In the genomic region with DNA sequence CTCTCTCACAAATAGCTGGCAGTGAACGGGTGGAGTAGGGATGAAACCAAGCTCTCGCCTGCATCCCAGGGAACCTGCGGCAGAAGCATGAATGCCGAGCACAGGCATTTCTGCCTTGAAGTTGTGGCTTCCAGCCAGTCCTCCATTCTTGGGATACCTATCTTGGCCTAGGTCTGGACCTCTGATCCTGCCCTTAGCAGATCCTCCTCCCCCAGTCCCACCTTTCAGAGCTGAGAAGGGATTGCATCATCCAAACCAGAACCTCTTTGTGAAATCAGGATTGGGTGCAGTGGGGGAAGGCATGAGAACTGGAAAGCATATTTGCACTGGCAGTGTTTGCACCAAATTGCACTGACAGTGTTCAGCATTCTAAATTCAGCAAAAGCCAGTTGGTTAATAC, we compare ENCODE assay signal across 1 cellular context.
TF ChIP-seq lines count a peak whose summit lies in the region.

No MANE protein-coding gene starts in this region.

TF ChIP-seq in HepG2, 621 proteins besides CTCF, POLR2A, EP300 and RAD21 (continued from another document and continues in another):
- TF ChIP-seq, protein P1, sequence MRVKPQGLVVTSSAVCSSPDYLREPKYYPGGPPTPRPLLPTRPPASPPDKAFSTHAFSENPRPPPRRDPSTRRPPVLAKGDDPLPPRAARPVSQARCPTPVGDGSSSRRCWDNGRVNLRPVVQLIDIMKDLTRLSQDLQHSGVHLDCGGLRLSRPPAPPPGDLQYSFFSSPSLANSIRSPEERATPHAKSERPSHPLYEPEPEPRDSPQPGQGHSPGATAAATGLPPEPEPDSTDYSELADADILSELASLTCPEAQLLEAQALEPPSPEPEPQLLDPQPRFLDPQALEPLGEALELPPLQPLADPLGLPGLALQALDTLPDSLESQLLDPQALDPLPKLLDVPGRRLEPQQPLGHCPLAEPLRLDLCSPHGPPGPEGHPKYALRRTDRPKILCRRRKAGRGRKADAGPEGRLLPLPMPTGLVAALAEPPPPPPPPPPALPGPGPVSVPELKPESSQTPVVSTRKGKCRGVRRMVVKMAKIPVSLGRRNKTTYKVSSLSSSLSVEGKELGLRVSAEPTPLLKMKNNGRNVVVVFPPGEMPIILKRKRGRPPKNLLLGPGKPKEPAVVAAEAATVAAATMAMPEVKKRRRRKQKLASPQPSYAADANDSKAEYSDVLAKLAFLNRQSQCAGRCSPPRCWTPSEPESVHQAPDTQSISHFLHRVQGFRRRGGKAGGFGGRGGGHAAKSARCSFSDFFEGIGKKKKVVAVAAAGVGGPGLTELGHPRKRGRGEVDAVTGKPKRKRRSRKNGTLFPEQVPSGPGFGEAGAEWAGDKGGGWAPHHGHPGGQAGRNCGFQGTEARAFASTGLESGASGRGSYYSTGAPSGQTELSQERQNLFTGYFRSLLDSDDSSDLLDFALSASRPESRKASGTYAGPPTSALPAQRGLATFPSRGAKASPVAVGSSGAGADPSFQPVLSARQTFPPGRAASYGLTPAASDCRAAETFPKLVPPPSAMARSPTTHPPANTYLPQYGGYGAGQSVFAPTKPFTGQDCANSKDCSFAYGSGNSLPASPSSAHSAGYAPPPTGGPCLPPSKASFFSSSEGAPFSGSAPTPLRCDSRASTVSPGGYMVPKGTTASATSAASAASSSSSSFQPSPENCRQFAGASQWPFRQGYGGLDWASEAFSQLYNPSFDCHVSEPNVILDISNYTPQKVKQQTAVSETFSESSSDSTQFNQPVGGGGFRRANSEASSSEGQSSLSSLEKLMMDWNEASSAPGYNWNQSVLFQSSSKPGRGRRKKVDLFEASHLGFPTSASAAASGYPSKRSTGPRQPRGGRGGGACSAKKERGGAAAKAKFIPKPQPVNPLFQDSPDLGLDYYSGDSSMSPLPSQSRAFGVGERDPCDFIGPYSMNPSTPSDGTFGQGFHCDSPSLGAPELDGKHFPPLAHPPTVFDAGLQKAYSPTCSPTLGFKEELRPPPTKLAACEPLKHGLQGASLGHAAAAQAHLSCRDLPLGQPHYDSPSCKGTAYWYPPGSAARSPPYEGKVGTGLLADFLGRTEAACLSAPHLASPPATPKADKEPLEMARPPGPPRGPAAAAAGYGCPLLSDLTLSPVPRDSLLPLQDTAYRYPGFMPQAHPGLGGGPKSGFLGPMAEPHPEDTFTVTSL (CRISPR knock-in tag; IDR thresholded peaks at IDR 0.05; ENCODE audit: borderline replicate concordance): no peak
- TF ChIP-seq FOXJ3 (CRISPR knock-in tag; IDR thresholded peaks at IDR 0.05; ENCODE audit: borderline replicate concordance) (no peak), CC2D1A (CRISPR knock-in tag; IDR thresholded peaks at IDR 0.05) (no peak), RAD51 (IDR thresholded peaks at IDR 0.05; ENCODE audit: borderline replicate concordance) (no peak), KLF13 (CRISPR knock-in tag; IDR thresholded peaks at IDR 0.05) (no peak), ZNF564 (CRISPR knock-in tag; IDR thresholded peaks at IDR 0.05) (no peak), ZNF3 (CRISPR knock-in tag; IDR thresholded peaks at IDR 0.05) (no peak), ZNF350 (CRISPR knock-in tag; IDR thresholded peaks at IDR 0.05; ENCODE audit: borderline replicate concordance, low read depth) (peak; percentile 64), RELA (CRISPR knock-in tag; IDR thresholded peaks at IDR 0.05) (no peak), NONO (IDR thresholded peaks at IDR 0.05) (no peak), NONO (CRISPR knock-in tag; conservative IDR thresholded peaks at IDR 0.05) (no peak), PITX1 (CRISPR knock-in tag; IDR thresholded peaks at IDR 0.05) (peak; percentile 31; the same call in 1 of the 2 replicates), ARNT (IDR thresholded peaks at IDR 0.05) (no peak), ELF1 (CRISPR knock-in tag; IDR thresholded peaks at IDR 0.05) (no peak), EEA1 (CRISPR knock-in tag; IDR thresholded peaks at IDR 0.05; ENCODE audit: borderline replicate concordance) (no peak), NFE2L2 (IDR thresholded peaks at IDR 0.05; ENCODE audit: low read length) (no peak), KMT2A (CRISPR knock-in tag; IDR thresholded peaks at IDR 0.05) (0 out of 2 replicates have a peak, but pooled peaks have one; percentile 51), ZFP62 (CRISPR knock-in tag; IDR thresholded peaks at IDR 0.05) (no peak), TBL1XR1 (IDR thresholded peaks at IDR 0.05; ENCODE audit: borderline replicate concordance, low read length, partially characterized antibody) (no peak), DNMT3B (CRISPR knock-in tag; conservative IDR thresholded peaks at IDR 0.05) (no peak), BCL6 (CRISPR knock-in tag; IDR thresholded peaks at IDR 0.05) (peak; percentile 94), ATM (IDR thresholded peaks at IDR 0.05; ENCODE audit: borderline replicate concordance) (no peak)
- TF ChIP-seq, protein P2, sequence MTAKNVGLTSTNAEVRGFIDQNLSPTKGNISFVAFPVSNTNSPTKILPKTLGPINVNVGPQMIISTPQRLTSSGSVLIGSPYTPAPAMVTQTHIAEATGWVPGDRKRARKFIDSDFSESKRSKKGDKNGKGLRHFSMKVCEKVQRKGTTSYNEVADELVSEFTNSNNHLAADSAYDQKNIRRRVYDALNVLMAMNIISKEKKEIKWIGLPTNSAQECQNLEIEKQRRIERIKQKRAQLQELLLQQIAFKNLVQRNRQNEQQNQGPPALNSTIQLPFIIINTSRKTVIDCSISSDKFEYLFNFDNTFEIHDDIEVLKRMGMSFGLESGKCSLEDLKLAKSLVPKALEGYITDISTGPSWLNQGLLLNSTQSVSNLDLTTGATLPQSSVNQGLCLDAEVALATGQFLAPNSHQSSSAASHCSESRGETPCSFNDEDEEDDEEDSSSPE (CRISPR knock-in tag; IDR thresholded peaks at IDR 0.05): no peak
- TF ChIP-seq, protein P3, sequence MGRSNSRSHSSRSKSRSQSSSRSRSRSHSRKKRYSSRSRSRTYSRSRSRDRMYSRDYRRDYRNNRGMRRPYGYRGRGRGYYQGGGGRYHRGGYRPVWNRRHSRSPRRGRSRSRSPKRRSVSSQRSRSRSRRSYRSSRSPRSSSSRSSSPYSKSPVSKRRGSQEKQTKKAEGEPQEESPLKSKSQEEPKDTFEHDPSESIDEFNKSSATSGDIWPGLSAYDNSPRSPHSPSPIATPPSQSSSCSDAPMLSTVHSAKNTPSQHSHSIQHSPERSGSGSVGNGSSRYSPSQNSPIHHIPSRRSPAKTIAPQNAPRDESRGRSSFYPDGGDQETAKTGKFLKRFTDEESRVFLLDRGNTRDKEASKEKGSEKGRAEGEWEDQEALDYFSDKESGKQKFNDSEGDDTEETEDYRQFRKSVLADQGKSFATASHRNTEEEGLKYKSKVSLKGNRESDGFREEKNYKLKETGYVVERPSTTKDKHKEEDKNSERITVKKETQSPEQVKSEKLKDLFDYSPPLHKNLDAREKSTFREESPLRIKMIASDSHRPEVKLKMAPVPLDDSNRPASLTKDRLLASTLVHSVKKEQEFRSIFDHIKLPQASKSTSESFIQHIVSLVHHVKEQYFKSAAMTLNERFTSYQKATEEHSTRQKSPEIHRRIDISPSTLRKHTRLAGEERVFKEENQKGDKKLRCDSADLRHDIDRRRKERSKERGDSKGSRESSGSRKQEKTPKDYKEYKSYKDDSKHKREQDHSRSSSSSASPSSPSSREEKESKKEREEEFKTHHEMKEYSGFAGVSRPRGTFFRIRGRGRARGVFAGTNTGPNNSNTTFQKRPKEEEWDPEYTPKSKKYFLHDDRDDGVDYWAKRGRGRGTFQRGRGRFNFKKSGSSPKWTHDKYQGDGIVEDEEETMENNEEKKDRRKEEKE (IDR thresholded peaks at IDR 0.05): no peak
- TF ChIP-seq, protein P4, sequence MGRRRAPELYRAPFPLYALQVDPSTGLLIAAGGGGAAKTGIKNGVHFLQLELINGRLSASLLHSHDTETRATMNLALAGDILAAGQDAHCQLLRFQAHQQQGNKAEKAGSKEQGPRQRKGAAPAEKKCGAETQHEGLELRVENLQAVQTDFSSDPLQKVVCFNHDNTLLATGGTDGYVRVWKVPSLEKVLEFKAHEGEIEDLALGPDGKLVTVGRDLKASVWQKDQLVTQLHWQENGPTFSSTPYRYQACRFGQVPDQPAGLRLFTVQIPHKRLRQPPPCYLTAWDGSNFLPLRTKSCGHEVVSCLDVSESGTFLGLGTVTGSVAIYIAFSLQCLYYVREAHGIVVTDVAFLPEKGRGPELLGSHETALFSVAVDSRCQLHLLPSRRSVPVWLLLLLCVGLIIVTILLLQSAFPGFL (CRISPR knock-in tag; IDR thresholded peaks at IDR 0.05): no peak
- TF ChIP-seq, protein P5, sequence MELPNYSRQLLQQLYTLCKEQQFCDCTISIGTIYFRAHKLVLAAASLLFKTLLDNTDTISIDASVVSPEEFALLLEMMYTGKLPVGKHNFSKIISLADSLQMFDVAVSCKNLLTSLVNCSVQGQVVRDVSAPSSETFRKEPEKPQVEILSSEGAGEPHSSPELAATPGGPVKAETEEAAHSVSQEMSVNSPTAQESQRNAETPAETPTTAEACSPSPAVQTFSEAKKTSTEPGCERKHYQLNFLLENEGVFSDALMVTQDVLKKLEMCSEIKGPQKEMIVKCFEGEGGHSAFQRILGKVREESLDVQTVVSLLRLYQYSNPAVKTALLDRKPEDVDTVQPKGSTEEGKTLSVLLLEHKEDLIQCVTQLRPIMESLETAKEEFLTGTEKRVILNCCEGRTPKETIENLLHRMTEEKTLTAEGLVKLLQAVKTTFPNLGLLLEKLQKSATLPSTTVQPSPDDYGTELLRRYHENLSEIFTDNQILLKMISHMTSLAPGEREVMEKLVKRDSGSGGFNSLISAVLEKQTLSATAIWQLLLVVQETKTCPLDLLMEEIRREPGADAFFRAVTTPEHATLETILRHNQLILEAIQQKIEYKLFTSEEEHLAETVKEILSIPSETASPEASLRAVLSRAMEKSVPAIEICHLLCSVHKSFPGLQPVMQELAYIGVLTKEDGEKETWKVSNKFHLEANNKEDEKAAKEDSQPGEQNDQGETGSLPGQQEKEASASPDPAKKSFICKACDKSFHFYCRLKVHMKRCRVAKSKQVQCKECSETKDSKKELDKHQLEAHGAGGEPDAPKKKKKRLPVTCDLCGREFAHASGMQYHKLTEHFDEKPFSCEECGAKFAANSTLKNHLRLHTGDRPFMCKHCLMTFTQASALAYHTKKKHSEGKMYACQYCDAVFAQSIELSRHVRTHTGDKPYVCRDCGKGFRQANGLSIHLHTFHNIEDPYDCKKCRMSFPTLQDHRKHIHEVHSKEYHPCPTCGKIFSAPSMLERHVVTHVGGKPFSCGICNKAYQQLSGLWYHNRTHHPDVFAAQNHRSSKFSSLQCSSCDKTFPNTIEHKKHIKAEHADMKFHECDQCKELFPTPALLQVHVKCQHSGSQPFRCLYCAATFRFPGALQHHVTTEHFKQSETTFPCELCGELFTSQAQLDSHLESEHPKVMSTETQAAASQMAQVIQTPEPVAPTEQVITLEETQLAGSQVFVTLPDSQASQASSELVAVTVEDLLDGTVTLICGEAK (IDR thresholded peaks at IDR 0.05): no peak
- TF ChIP-seq, protein P5 (CRISPR knock-in tag; IDR thresholded peaks at IDR 0.05): no peak
- TF ChIP-seq, protein P6, sequence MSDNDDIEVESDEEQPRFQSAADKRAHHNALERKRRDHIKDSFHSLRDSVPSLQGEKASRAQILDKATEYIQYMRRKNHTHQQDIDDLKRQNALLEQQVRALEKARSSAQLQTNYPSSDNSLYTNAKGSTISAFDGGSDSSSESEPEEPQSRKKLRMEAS (IDR thresholded peaks at IDR 0.05): no peak
- TF ChIP-seq, protein P7, sequence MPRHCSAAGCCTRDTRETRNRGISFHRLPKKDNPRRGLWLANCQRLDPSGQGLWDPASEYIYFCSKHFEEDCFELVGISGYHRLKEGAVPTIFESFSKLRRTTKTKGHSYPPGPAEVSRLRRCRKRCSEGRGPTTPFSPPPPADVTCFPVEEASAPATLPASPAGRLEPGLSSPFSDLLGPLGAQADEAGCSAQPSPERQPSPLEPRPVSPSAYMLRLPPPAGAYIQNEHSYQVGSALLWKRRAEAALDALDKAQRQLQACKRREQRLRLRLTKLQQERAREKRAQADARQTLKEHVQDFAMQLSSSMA (CRISPR knock-in tag; IDR thresholded peaks at IDR 0.05): no peak
- TF ChIP-seq, protein P8, sequence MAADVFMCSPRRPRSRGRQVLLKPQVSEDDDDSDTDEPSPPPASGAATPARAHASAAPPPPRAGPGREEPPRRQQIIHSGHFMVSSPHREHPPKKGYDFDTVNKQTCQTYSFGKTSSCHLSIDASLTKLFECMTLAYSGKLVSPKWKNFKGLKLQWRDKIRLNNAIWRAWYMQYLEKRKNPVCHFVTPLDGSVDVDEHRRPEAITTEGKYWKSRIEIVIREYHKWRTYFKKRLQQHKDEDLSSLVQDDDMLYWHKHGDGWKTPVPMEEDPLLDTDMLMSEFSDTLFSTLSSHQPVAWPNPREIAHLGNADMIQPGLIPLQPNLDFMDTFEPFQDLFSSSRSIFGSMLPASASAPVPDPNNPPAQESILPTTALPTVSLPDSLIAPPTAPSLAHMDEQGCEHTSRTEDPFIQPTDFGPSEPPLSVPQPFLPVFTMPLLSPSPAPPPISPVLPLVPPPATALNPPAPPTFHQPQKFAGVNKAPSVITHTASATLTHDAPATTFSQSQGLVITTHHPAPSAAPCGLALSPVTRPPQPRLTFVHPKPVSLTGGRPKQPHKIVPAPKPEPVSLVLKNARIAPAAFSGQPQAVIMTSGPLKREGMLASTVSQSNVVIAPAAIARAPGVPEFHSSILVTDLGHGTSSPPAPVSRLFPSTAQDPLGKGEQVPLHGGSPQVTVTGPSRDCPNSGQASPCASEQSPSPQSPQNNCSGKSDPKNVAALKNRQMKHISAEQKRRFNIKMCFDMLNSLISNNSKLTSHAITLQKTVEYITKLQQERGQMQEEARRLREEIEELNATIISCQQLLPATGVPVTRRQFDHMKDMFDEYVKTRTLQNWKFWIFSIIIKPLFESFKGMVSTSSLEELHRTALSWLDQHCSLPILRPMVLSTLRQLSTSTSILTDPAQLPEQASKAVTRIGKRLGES (CRISPR knock-in tag; IDR thresholded peaks at IDR 0.05; ENCODE audit: borderline replicate concordance): no peak
